27 cellular contexts compared by ENCODE assay signal in genomic region chr3:42801048-42801620, GRCh38. TPM values are rescaled to one million over a fixed set of nuclear protein-coding genes. Genes with fewer than 3 reads are reported as not detected.
A peak's percentile ranks its signal among the peaks of the same experiment; 100 is the strongest.
DNase-seq lines count a peak whose midpoint lies in the region; ATAC-seq and TF ChIP-seq lines count a peak whose summit lies in the region.
"Had no signal": no experiment of that assay in that cellular context is flagged by ENCODE, and none has a peak within 500 bp of the region (broad histone marks: within the 10 kb centered on the region; RNA-seq: fewer than 3 reads in every experiment).

No MANE protein-coding gene starts in this region.

- H3K27ac ChIP-seq in BLaER1, result no peak overlapping the region
- H3K27ac ChIP-seq in OCI-LY1 (ENCODE audit: low read depth, low read length, poor library complexity, severe bottlenecking), result no peak overlapping the region
- H3K27ac ChIP-seq in coronary artery, result no peak overlapping the region
- H3K27ac ChIP-seq: A549, ascending aorta had no signal

- H3K9me2 ChIP-seq in OCI-LY1 (ENCODE audit: low read depth, low read length), result no peaks in the 10 kb centered on the region

- H3K27ac Mint-ChIP-seq in nephron, result peak overlapping the region; percentile 6 to 20 (median 7)
- H3K27ac Mint-ChIP-seq in activated naive CD4-positive, alpha-beta T cell treated with anti-CD3 and anti-CD28 coated beads, Interleukin-2, amount 50 U/mL, for 72 hours, result no peak overlapping the region
- H3K27ac Mint-ChIP-seq: activated CD8-positive, alpha-beta memory T cell treated with anti-CD3 and anti-CD28 coated beads, Interleukin-2, amount 10 ng/mL, durations not matched to agents 7 days and 5 days; activated T-helper 1 cell treated with anti-CD3 and anti-CD28 coated beads, Interleukin-12 subunit alpha, Interleukin-12 subunit beta, Interleukin-2, Interleukin-4 antibody, amounts not matched to agents 30 ng/mL and 10 ng/mL and 1 ng/mL, durations not matched to agents 14 hours and 24 hours and 36 hours; stimulated activated naive CD8-positive, alpha-beta T cell treated with anti-CD3 and anti-CD28 coated beads, Interleukin-15, Interleukin-2, amounts not matched to agents 100 ng/mL and 50 ng/mL, for 24 hours had no signal

- no peak for DNase-seq in coronary artery (ENCODE audit: low spot score)
- no peak for DNase-seq in activated naive CD4-positive, alpha-beta T cell treated with anti-CD3 and anti-CD28 coated beads, Interleukin-2, amount 50 U/mL, for 72 hours (ENCODE audit: low spot score in 2 of 2)
- DNase-seq: activated CD4-positive, alpha-beta T cell treated with anti-CD3 and anti-CD28 coated beads for 4 hours; activated CD8-positive, alpha-beta memory T cell treated with anti-CD3 and anti-CD28 coated beads, Interleukin-2, amount 10 ng/mL, durations not matched to agents 7 days and 5 days; activated naive CD4-positive, alpha-beta T cell treated with anti-CD3 and anti-CD28 coated beads, Interleukin-2, amount 50 U/mL, for 16 hours; C1 segment of cervical spinal cord; cerebellar nuclear complex; erythroblast; foreskin melanocyte; KBM-7; NCI-H1694 treated with DMSO at 0.1 percent for 48 hours; NCI-H748 treated with DMSO at 0.1 percent for 48 hours; occipital lobe; OCI-M1; SIG-M5; upper lobe of left lung had no signal

- peaks cover 43% of the 10 kb centered on the region for H3K4me1 Mint-ChIP-seq in nephron

- ATAC-seq in HG03045 (IDR thresholded peaks at IDR 0.05; ENCODE audit: unreplicated experiment), result no peak
- ATAC-seq in activated naive CD4-positive, alpha-beta T cell treated with anti-CD3 and anti-CD28 coated beads, Interleukin-2, amount 50 U/mL, for 72 hours, result no peak
- ATAC-seq in GM18519 (IDR thresholded peaks at IDR 0.05; ENCODE audit: low FRiP score, unreplicated experiment), result no peak
- no peak for ATAC-seq in HG03460 (IDR thresholded peaks at IDR 0.05; ENCODE audit: unreplicated experiment)
- ATAC-seq: A549; activated CD8-positive, alpha-beta memory T cell treated with anti-CD3 and anti-CD28 coated beads, Interleukin-2, amount 10 ng/mL, durations not matched to agents 7 days and 5 days had no signal

- no peaks in the 10 kb centered on the region for H3F3A ChIP-seq in OCI-LY1 (ENCODE audit: insufficient read depth, low read length)

- H3K9me3 Mint-ChIP-seq in nephron, result no peaks in the 10 kb centered on the region
- H3K9me3 Mint-ChIP-seq in activated naive CD4-positive, alpha-beta T cell treated with anti-CD3 and anti-CD28 coated beads, Interleukin-2, amount 50 U/mL, for 72 hours, result no peaks in the 10 kb centered on the region
- H3K9me3 Mint-ChIP-seq: activated T-helper 1 cell treated with anti-CD3 and anti-CD28 coated beads, Interleukin-12 subunit alpha, Interleukin-12 subunit beta, Interleukin-2, Interleukin-4 antibody, amounts not matched to agents 30 ng/mL and 10 ng/mL and 1 ng/mL, durations not matched to agents 14 hours and 24 hours and 36 hours; stimulated activated naive CD8-positive, alpha-beta T cell treated with anti-CD3 and anti-CD28 coated beads, Interleukin-15, Interleukin-2, amounts not matched to agents 100 ng/mL and 50 ng/mL, for 24 hours had no signal

- H3K27me3 ChIP-seq in BLaER1 (no peaks in the 10 kb centered on the region), OCI-LY1 (ENCODE audit: insufficient read depth, low read length) (no peaks in the 10 kb centered on the region)
- H3K27me3 ChIP-seq: ascending aorta, upper lobe of left lung had no signal

- peaks cover 25% of the 10 kb centered on the region for H3K36me3 Mint-ChIP-seq in nephron (ENCODE audit: low read depth)
- H3K36me3 Mint-ChIP-seq in activated naive CD4-positive, alpha-beta T cell treated with anti-CD3 and anti-CD28 coated beads, Interleukin-2, amount 50 U/mL, for 72 hours, result peaks cover 15 to 26% of the 10 kb centered on the region in 2 donors

- H3K9me3 ChIP-seq in BLaER1 (no peaks in the 10 kb centered on the region), OCI-LY1 (ENCODE audit: low read length) (no peaks in the 10 kb centered on the region)
- H3K9me3 ChIP-seq: A549, ascending aorta, upper lobe of left lung had no signal

- no peak for TF ChIP-seq CTCF in OCI-LY1 (IDR thresholded peaks at IDR 0.05; ENCODE audit: low read length)
- TF ChIP-seq CTCF in coronary artery (IDR thresholded peaks at IDR 0.05), result no peak
- no peak for TF ChIP-seq CTCF in nephron (IDR thresholded peaks at IDR 0.05; ENCODE audit: unreplicated experiment in 3 of 3)

- H4K20me1 ChIP-seq in BLaER1 (peaks cover 47% of the 10 kb centered on the region), OCI-LY1 (ENCODE audit: insufficient read depth, low read length) (no peaks in the 10 kb centered on the region)

- H3K4me2 ChIP-seq in BLaER1 (peak overlapping the region; percentile 34; the same call in 1 of the 2 replicates), OCI-LY1 (ENCODE audit: low read length) (peak overlapping the region; percentile 9; the same call in 1 of the 2 replicates)
- H3K4me2 ChIP-seq: A549 had no signal

- H3K4me3 Mint-ChIP-seq in nephron, result peak overlapping the region in 1 of 3 experiments; percentile 8
- H3K4me3 Mint-ChIP-seq: activated CD8-positive, alpha-beta memory T cell treated with anti-CD3 and anti-CD28 coated beads, Interleukin-2, amount 10 ng/mL, durations not matched to agents 7 days and 5 days; activated T-helper 1 cell treated with anti-CD3 and anti-CD28 coated beads, Interleukin-12 subunit alpha, Interleukin-12 subunit beta, Interleukin-2, Interleukin-4 antibody, amounts not matched to agents 30 ng/mL and 10 ng/mL and 1 ng/mL, durations not matched to agents 14 hours and 24 hours and 36 hours; stimulated activated naive CD8-positive, alpha-beta T cell treated with anti-CD3 and anti-CD28 coated beads, Interleukin-15, Interleukin-2, amounts not matched to agents 100 ng/mL and 50 ng/mL, for 24 hours had no signal

- peaks cover 10% of the 10 kb centered on the region for H3K27me3 Mint-ChIP-seq in nephron (ENCODE audit: low read depth)

- peaks cover 45% of the 10 kb centered on the region for H3K79me2 ChIP-seq in OCI-LY1 (ENCODE audit: insufficient read depth, low read length)

- no peak overlapping the region for H3K4me3 ChIP-seq in BLaER1
- H3K4me3 ChIP-seq in OCI-LY1 (ENCODE audit: low read depth, low read length, poor library complexity, severe bottlenecking), result no peak overlapping the region
- peak overlapping the region; percentile 4 for H3K4me3 ChIP-seq in coronary artery
- H3K4me3 ChIP-seq: A549, ascending aorta, lung, upper lobe of left lung had no signal

- H3K4me1 ChIP-seq in BLaER1 (peaks cover 50% of the 10 kb centered on the region), OCI-LY1 (ENCODE audit: insufficient read depth, low read length, severe bottlenecking) (peaks cover 36% of the 10 kb centered on the region)

- no peak overlapping the region for H3K9ac ChIP-seq in BLaER1
- no peak overlapping the region for H3K9ac ChIP-seq in OCI-LY1 (ENCODE audit: low read length)

- H2AFZ ChIP-seq in OCI-LY1 (ENCODE audit: low read length), result no peak overlapping the region

- H3K36me3 ChIP-seq in BLaER1 (no peaks in the 10 kb centered on the region), OCI-LY1 (ENCODE audit: insufficient read depth, low read length) (peaks cover 21% of the 10 kb centered on the region)
- H3K36me3 ChIP-seq: ascending aorta, upper lobe of left lung had no signal

RNA-seq across cellular contexts. Expression of gene HIGD1A, which starts 3.2 kb away (rescaled TPM):
- 10 to 100 TPM; 59.5 to 67.6 TPM for total RNA-seq in activated naive CD4-positive, alpha-beta T cell treated with anti-CD3 and anti-CD28 coated beads, Interleukin-2, amount 50 U/mL, for 72 hours

RNA-seq across cellular contexts. Expression of gene ACKR2, which starts 8.1 kb away (rescaled TPM):
- 1 to 10 TPM; 1.0 to 1.5 TPM for total RNA-seq in activated naive CD4-positive, alpha-beta T cell treated with anti-CD3 and anti-CD28 coated beads, Interleukin-2, amount 50 U/mL, for 72 hours

RNA-seq across cellular contexts. Expression of gene CCDC13, which starts 28.1 kb away (rescaled TPM):
- under 1 TPM; 0.34 to 0.70 TPM for total RNA-seq in activated naive CD4-positive, alpha-beta T cell treated with anti-CD3 and anti-CD28 coated beads, Interleukin-2, amount 50 U/mL, for 72 hours
- total RNA-seq: activated T-helper 1 cell treated with anti-CD3 and anti-CD28 coated beads, Interleukin-12 subunit alpha, Interleukin-12 subunit beta, Interleukin-2, Interleukin-4 antibody, amounts not matched to agents 30 ng/mL and 10 ng/mL and 1 ng/mL, durations not matched to agents 14 hours and 24 hours and 36 hours had no signal

Comparison
In these comparisons a context has a peak if more than half of its experiments do, and no peak if none do; other contexts are left out.
1. H3K27ac Mint-ChIP-seq: peak in nephron (3 of 3); none in activated naive CD4-positive, alpha-beta T cell treated with anti-CD3 and anti-CD28 coated beads, Interleukin-2, amount 50 U/mL, for 72 hours (0 of 2).